10 cellular contexts compared by ENCODE assay signal in genomic region chr19:49403404-49404187, GRCh38. TPM values are rescaled to one million over a fixed set of nuclear protein-coding genes. Genes with fewer than 3 reads are reported as not detected.
DNase-seq lines count a peak whose midpoint lies in the region; ATAC-seq and TF ChIP-seq lines count a peak whose summit lies in the region.
"Had no signal": no experiment of that assay in that cellular context is flagged by ENCODE, and none has a peak within 500 bp of the region (broad histone marks: within the 10 kb centered on the region; RNA-seq: fewer than 3 reads in every experiment).

No MANE protein-coding gene starts in this region.

- no peak overlapping the region for H3K4me3 ChIP-seq in HUES48 (ENCODE audit: low read depth, low read length)
- H3K4me3 ChIP-seq: mucosa of descending colon had no signal

- H3K27me3 Mint-ChIP-seq in glutamatergic neuron (ENCODE audit: unreplicated experiment) (peaks cover 5% of the 10 kb centered on the region), natural killer cell (ENCODE audit: low read depth in 2 of 2) (peaks cover 0 to 6% of the 10 kb centered on the region in 2 donors)
- peaks cover 0 to 9% of the 10 kb centered on the region in 2 donors for H3K27me3 Mint-ChIP-seq in effector memory CD8-positive, alpha-beta T cell

- H3K9me3 Mint-ChIP-seq in glutamatergic neuron (ENCODE audit: unreplicated experiment) (peaks cover 2% of the 10 kb centered on the region), natural killer cell (no peaks in the 10 kb centered on the region)
- H3K9me3 Mint-ChIP-seq in effector memory CD8-positive, alpha-beta T cell, result no peaks in the 10 kb centered on the region

- H3K27ac Mint-ChIP-seq in glutamatergic neuron (ENCODE audit: unreplicated experiment) (peak overlapping the region; percentile 96), natural killer cell (no peak overlapping the region)
- no peak overlapping the region for H3K27ac Mint-ChIP-seq in effector memory CD8-positive, alpha-beta T cell

- H3K9ac ChIP-seq in HUES48 (ENCODE audit: low read depth, low read length), result peak overlapping the region; percentile 4; the same call in 1 of the 2 replicates

- no peaks in the 10 kb centered on the region for H3K9me3 ChIP-seq in HUES48 (ENCODE audit: control insufficient read depth, insufficient read depth, low read length)
- H3K9me3 ChIP-seq: mucosa of descending colon had no signal

- H3K36me3 Mint-ChIP-seq in glutamatergic neuron (ENCODE audit: unreplicated experiment) (no peaks in the 10 kb centered on the region), natural killer cell (no peaks in the 10 kb centered on the region)
- H3K36me3 Mint-ChIP-seq in effector memory CD8-positive, alpha-beta T cell (ENCODE audit: insufficient read depth), result peaks cover 2% of the 10 kb centered on the region

- H3K27ac ChIP-seq in 22Rv1 (peak overlapping the region; percentile 64), HUES48 (ENCODE audit: low read depth, low read length) (peak overlapping the region; percentile 92)

- intact Hi-C loops in natural killer cell (cut with micrococcal nuclease), result no loop called here

- H3K4me3 Mint-ChIP-seq in glutamatergic neuron (ENCODE audit: unreplicated experiment) (peak overlapping the region; percentile 78), natural killer cell (no peak overlapping the region)
- no peak overlapping the region for H3K4me3 Mint-ChIP-seq in effector memory CD8-positive, alpha-beta T cell

- no peaks in the 10 kb centered on the region for H3K36me3 ChIP-seq in HUES48 (ENCODE audit: control insufficient read depth, insufficient read depth, low read length)

- no peaks in the 10 kb centered on the region for H3K27me3 ChIP-seq in HUES48 (ENCODE audit: control insufficient read depth, insufficient read depth, low read length)

- ATAC-seq in GM21367 (IDR thresholded peaks at IDR 0.05; ENCODE audit: unreplicated experiment) (no peak), natural killer cell (no peak)
- ATAC-seq in effector memory CD8-positive, alpha-beta T cell (replicated peaks), result no peak
- ATAC-seq: mucosa of descending colon, Panc1 had no signal

- H3K4me1 ChIP-seq in HUES48 (ENCODE audit: control insufficient read depth, insufficient read depth, low read length), result peaks cover 14% of the 10 kb centered on the region

- in situ Hi-C loops in GM13977 (cut with MboI; ENCODE audit: low pct_unique_long_range_greater_than_20kb, low sequenced_read_pairs, unreplicated experiment), result no loop called here

- TF ChIP-seq CTCF in 22Rv1 (IDR thresholded peaks at IDR 0.05), result no peak
- TF ChIP-seq CTCF in glutamatergic neuron (IDR thresholded peaks at IDR 0.05; ENCODE audit: partially characterized antibody, unreplicated experiment), result no peak
- TF ChIP-seq CTCF in natural killer cell (IDR thresholded peaks at IDR 0.05), result no peak
- no peak for TF ChIP-seq CTCF in GM13977 (IDR thresholded peaks at IDR 0.05; ENCODE audit: extremely low read depth, insufficient read depth, missing control alignments)

- peak; percentile 64 for DNase-seq in NCI-H748 treated with DMSO at 0.1 percent for 48 hours (lab: John Stamatoyannopoulos, UW)
- DNase-seq in glutamatergic neuron, result peak; percentile 58
- no peak for DNase-seq in natural killer cell
- no peak for DNase-seq in GM13977 (ENCODE audit: low spot score)
- no peak for DNase-seq in effector memory CD8-positive, alpha-beta T cell
- DNase-seq: mucosa of descending colon had no signal

- H3K4me1 Mint-ChIP-seq in glutamatergic neuron (ENCODE audit: low read depth, unreplicated experiment) (peaks cover 12% of the 10 kb centered on the region), natural killer cell (no peaks in the 10 kb centered on the region)
- H3K4me1 Mint-ChIP-seq in effector memory CD8-positive, alpha-beta T cell (ENCODE audit: low read depth in 2 of 2), result peaks cover 4 to 10% of the 10 kb centered on the region in 2 donors

RNA-seq across cellular contexts. Expression of gene KASH5, which starts 15.5 kb away (rescaled TPM):
- total RNA-seq in glutamatergic neuron (ENCODE audit: unreplicated experiment), result 0.49 TPM
- under 1 TPM in 2 of 3 donors, not detected in 1; 0.73 to 0.80 TPM for total RNA-seq in natural killer cell
- total RNA-seq: mucosa of descending colon had no signal

RNA-seq across cellular contexts. Expression of gene PTH2, which starts 19.6 kb away (rescaled TPM):
- total RNA-seq in glutamatergic neuron (ENCODE audit: unreplicated experiment) (2.5 TPM), natural killer cell (not detected)
- total RNA-seq: mucosa of descending colon had no signal

RNA-seq across cellular contexts. Expression of gene GFY, which starts 21.6 kb away (rescaled TPM):
- total RNA-seq in glutamatergic neuron (ENCODE audit: unreplicated experiment), result 0.88 TPM
- total RNA-seq in natural killer cell, result not detected
- total RNA-seq: mucosa of descending colon had no signal

RNA-seq across cellular contexts. Expression of gene SLC17A7, which starts 37.7 kb away (rescaled TPM):
- total RNA-seq in glutamatergic neuron (ENCODE audit: unreplicated experiment), result 188 TPM
- total RNA-seq in natural killer cell, result not detected

RNA-seq across cellular contexts. Expression of gene DKKL1, which starts 39.9 kb away (rescaled TPM):
- 2.8 TPM for total RNA-seq in glutamatergic neuron (ENCODE audit: unreplicated experiment)
- not detected for total RNA-seq in natural killer cell

Comparison
In these comparisons a context has a peak if more than half of its experiments do, and no peak if none do; other contexts are left out.
1. DNase-seq: peak in NCI-H748 treated with DMSO at 0.1 percent for 48 hours (single experiment) and glutamatergic neuron (single experiment); none in natural killer cell (single experiment), GM13977 (single experiment) and effector memory CD8-positive, alpha-beta T cell (0 of 3).